In genomic region chr16:89006036-89006752, GRCh38 we compare ENCODE assay signal across 1 cellular context.
TF ChIP-seq lines count a peak whose summit lies in the region.

No MANE protein-coding gene starts in this region.

TF ChIP-seq in K562, 482 proteins besides CTCF, POLR2A, EP300 and RAD21:
- peak; percentile 65 for TF ChIP-seq PCBP1 (IDR thresholded peaks at IDR 0.05; ENCODE audit: low read depth, low read length, poor library complexity, severe bottlenecking)
- TF ChIP-seq ILK (tag; IDR thresholded peaks at IDR 0.05; ENCODE audit: borderline replicate concordance, low read depth) = no peak
